ENCODE assay signal across 16 cellular contexts in the genomic region with DNA sequence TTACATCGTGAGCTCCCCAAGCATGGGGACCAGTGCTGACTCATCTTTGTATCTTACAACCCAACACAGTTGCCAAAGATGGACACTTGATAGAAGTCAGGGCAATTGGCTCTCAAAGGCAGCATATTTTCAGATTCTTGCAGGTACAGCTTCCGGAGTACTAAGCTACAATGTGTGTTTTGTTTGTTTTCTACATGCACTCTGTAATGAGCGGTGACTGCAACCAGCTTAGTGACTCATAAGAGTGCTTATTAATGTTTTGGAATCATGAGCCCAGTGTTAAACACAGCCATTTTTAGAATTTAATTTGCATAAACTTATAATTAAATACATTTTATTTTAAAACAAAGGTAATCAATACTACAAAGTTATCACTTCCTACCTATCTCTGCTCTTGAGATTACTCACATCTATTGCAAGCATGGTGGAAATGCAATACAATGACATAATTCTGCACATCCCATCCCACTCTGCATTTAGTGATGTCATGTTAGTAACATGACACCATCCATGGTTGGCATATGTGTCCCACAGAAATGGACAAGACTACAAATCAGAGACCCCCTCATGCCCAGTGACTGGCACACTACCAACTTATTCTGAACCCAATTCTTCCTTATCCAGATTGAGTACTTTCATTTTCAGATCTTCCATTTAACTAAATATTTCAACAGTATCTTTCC.
DNase-seq lines count a peak whose midpoint lies in the region; ATAC-seq and TF ChIP-seq lines count a peak whose summit lies in the region.
"Had no signal": no experiment of that assay in that cellular context is flagged by ENCODE, and none has a peak within 500 bp of the region (broad histone marks: within the 10 kb centered on the region; RNA-seq: fewer than 3 reads in every experiment).

No MANE protein-coding gene starts in this region.

- H3K36me3 ChIP-seq in PC-3 (ENCODE audit: low read depth, low read length) (no peaks in the 10 kb centered on the region), trophoblast cell (ENCODE audit: control insufficient read depth in 1 of 2, insufficient read depth in 2 of 2, low read length in 2 of 2) (no peaks in the 10 kb centered on the region)
- H3K36me3 ChIP-seq: BE2C had no signal

- H2AK5ac ChIP-seq in trophoblast cell (ENCODE audit: low read length) = no peak overlapping the region

- DNase-seq in A172 (ENCODE audit: low spot score) (peak; percentile 6), DMS53 (lab: John Stamatoyannopoulos, UW) (peak; percentile 56), PC-3 (peak; percentile 15), trophoblast cell (no peak), T1000 (lab: John Stamatoyannopoulos, UW) (no peak), hypothalamus (lab: John Stamatoyannopoulos, UW) (no peak)
- DNase-seq: BE2C; CD4-positive, alpha-beta memory T cell; COR-L47; DMS79; GM23248 had no signal

- H3K4ac ChIP-seq in trophoblast cell (ENCODE audit: low read depth, low read length) = no peak overlapping the region

- H3K9ac ChIP-seq in PC-3 (ENCODE audit: low read length) (no peak overlapping the region), trophoblast cell (ENCODE audit: low read length) (no peak overlapping the region)
- H3K9ac ChIP-seq: GM23248 had no signal

- no peak overlapping the region for H4K12ac ChIP-seq in trophoblast cell (ENCODE audit: low read depth, low read length)

- H2BK12ac ChIP-seq in trophoblast cell (ENCODE audit: low read length) = no peak overlapping the region

- no peak overlapping the region for H3K4me2 ChIP-seq in PC-3 (ENCODE audit: low read length)
- no peak overlapping the region for H3K4me2 ChIP-seq in trophoblast cell (ENCODE audit: low read length)
- H3K4me2 ChIP-seq: A549 had no signal

- H3K23ac ChIP-seq in trophoblast cell (ENCODE audit: low read length) = no peak overlapping the region

- H2BK5ac ChIP-seq in trophoblast cell (ENCODE audit: low read depth, low read length, poor library complexity) = no peak overlapping the region

- no peak overlapping the region for H4K8ac ChIP-seq in trophoblast cell (ENCODE audit: low read depth, low read length)

- H3K79me2 ChIP-seq in PC-3 (ENCODE audit: low read length) (no peaks in the 10 kb centered on the region), trophoblast cell (ENCODE audit: control insufficient read depth, insufficient read depth, low read length, poor library complexity) (no peaks in the 10 kb centered on the region)

- H2AFZ ChIP-seq in PC-3 (ENCODE audit: low read length) (no peak overlapping the region), trophoblast cell (ENCODE audit: insufficient read depth, low read length, poor library complexity) (no peak overlapping the region)
- H2AFZ ChIP-seq: GM23248 had no signal

- no peaks in the 10 kb centered on the region for H3K9me3 ChIP-seq in PC-3 (ENCODE audit: low read length)
- no peaks in the 10 kb centered on the region for H3K9me3 ChIP-seq in trophoblast cell (ENCODE audit: insufficient read depth, low read depth, low read length)
- H3K9me3 ChIP-seq: A549, BE2C had no signal

- ATAC-seq in PC-3 (no peak), HG03469 (IDR thresholded peaks at IDR 0.05; ENCODE audit: unreplicated experiment) (no peak)
- ATAC-seq: A549, GM12878, HCT116 had no signal

- intact Hi-C loops in PC-3 (cut with micrococcal nuclease) = no loop called here

- peaks cover 71% of the 10 kb centered on the region for H3K27me3 ChIP-seq in PC-3 (ENCODE audit: low read length)
- no peaks in the 10 kb centered on the region for H3K27me3 ChIP-seq in trophoblast cell (ENCODE audit: insufficient read depth, low read length)
- H3K27me3 ChIP-seq: BE2C had no signal

- BruUV-seq in PC-3 (replicated peaks; lab: Mats Ljungman, UMichigan) = no TSS peak

- WGBS in trophoblast cell (ENCODE audit: extremely low coverage, insufficient coverage, insufficient read length) = no CpG with 5 or more reads among the region's 3 CpGs

- no peak overlapping the region for H3K18ac ChIP-seq in trophoblast cell (ENCODE audit: low read length)

- no peak overlapping the region for H3K14ac ChIP-seq in trophoblast cell (ENCODE audit: low read length)

- no peaks in the 10 kb centered on the region for H3K79me1 ChIP-seq in trophoblast cell (ENCODE audit: low read length)

- no peak overlapping the region for H4K91ac ChIP-seq in trophoblast cell (ENCODE audit: low read depth, low read length)

- H3F3A ChIP-seq in PC-3 (ENCODE audit: low read length, unreplicated experiment) = no peaks in the 10 kb centered on the region

- CTCF ChIA-PET in PC-3 (lab: Charles Lee) = no interaction called here

- POLR2A ChIA-PET in PC-3 (lab: Charles Lee; ENCODE audit: unreplicated experiment) = no interaction called here

- H3K27ac ChIP-seq in PC-3 (ENCODE audit: low read length) = no peak overlapping the region
- no peak overlapping the region for H3K27ac ChIP-seq in trophoblast cell (ENCODE audit: low read depth, low read length)
- H3K27ac ChIP-seq: A549, C4-2B, GM23248 had no signal

- H3K4me1 ChIP-seq in PC-3 (ENCODE audit: insufficient read depth, low read length) (no peaks in the 10 kb centered on the region), trophoblast cell (ENCODE audit: control insufficient read depth in 1 of 2, insufficient read depth in 2 of 2, low read length in 2 of 2) (no peaks in the 10 kb centered on the region)
- H3K4me1 ChIP-seq: A549, BE2C had no signal

- H3K4me3 ChIP-seq in PC-3 (ENCODE audit: low read length) (no peak overlapping the region), trophoblast cell (ENCODE audit: low read depth, low read length) (peak overlapping the region; percentile 30)
- H3K4me3 ChIP-seq: A549, GM12878, GM23248 had no signal

- H2BK120ac ChIP-seq in trophoblast cell (ENCODE audit: insufficient read depth, low read length, poor library complexity) = no peak overlapping the region

- no peaks in the 10 kb centered on the region for H3K9me2 ChIP-seq in PC-3 (replicated peaks; ENCODE audit: low read length)

- no peaks in the 10 kb centered on the region for H4K20me1 ChIP-seq in PC-3 (ENCODE audit: low read length)

- no peak for TF ChIP-seq CTCF in PC-3 (conservative IDR thresholded peaks at IDR 0.05; ENCODE audit: low read depth, low read length)

Comparison
In these comparisons a context has a peak if more than half of its experiments do, and no peak if none do; other contexts are left out.
1. DNase-seq: peak in A172 (single experiment), DMS53 (single experiment) and PC-3 (single experiment); none in trophoblast cell (0 of 2), T1000 (single experiment) and hypothalamus (0 of 51).